In genomic region chr3:141875893-141876380, GRCh38 we compare ENCODE assay signal across 8 cellular contexts. TPM values are rescaled to one million over a fixed set of nuclear protein-coding genes. Genes with fewer than 3 reads are reported as not detected.
DNase-seq lines count a peak whose midpoint lies in the region; ATAC-seq and TF ChIP-seq lines count a peak whose summit lies in the region.

No MANE protein-coding gene starts in this region.

- peak; percentile 54 to 64 for DNase-seq in activated CD8-positive, alpha-beta memory T cell treated with anti-CD3 and anti-CD28 coated beads for 1 hour (ENCODE audit: extremely low read depth in 1 of 2, low read depth in 1 of 2)
- no peak for DNase-seq in activated CD8-positive, alpha-beta memory T cell treated with anti-CD3 and anti-CD28 coated beads, Interleukin-2, amount 50 U/mL, for 4 hours
- DNase-seq in NCI-H1694 (lab: John Stamatoyannopoulos, UW), result peak; percentile 22
- peak; percentile 76 for DNase-seq in activated CD4-positive, alpha-beta T cell treated with anti-CD3 and anti-CD28 coated beads, Interleukin-2, amount 50 U/mL, for 1 hour
- DNase-seq in endothelial cell (ENCODE audit: low spot score), result peak; percentile 52
- peak; percentile 67 for DNase-seq in mucosa of gallbladder (ENCODE audit: low spot score)

- H3K27me3 Mint-ChIP-seq in endothelial cell (ENCODE audit: unreplicated experiment), result peaks cover 12% of the 10 kb centered on the region

- peaks cover 28% of the 10 kb centered on the region for H3K4me1 Mint-ChIP-seq in endothelial cell (ENCODE audit: unreplicated experiment)

- H3K4me3 Mint-ChIP-seq in endothelial cell (ENCODE audit: unreplicated experiment), result peak overlapping the region; percentile 91

- ATAC-seq in HG02610 (IDR thresholded peaks at IDR 0.05; ENCODE audit: unreplicated experiment), result peak; percentile 55

- peak overlapping the region; percentile 90 for H3K27ac Mint-ChIP-seq in endothelial cell (ENCODE audit: unreplicated experiment)

- H3K9me3 Mint-ChIP-seq in endothelial cell (ENCODE audit: unreplicated experiment), result no peaks in the 10 kb centered on the region

- no peak for TF ChIP-seq CTCF in endothelial cell (IDR thresholded peaks at IDR 0.05; ENCODE audit: unreplicated experiment)

- H3K36me3 Mint-ChIP-seq in endothelial cell (ENCODE audit: low read depth, unreplicated experiment), result peaks cover 6% of the 10 kb centered on the region

- peak overlapping the region; percentile 78 for H3K27ac ChIP-seq in temporal lobe (ENCODE audit: low read depth, low read length)

RNA-seq across cellular contexts. Expression of gene ATP1B3, which starts 0.5 kb away (rescaled TPM):
- total RNA-seq in endothelial cell (ENCODE audit: unreplicated experiment) (273 TPM), mucosa of gallbladder (75.4 TPM), temporal lobe (34.9 TPM)
